In the genomic region with DNA sequence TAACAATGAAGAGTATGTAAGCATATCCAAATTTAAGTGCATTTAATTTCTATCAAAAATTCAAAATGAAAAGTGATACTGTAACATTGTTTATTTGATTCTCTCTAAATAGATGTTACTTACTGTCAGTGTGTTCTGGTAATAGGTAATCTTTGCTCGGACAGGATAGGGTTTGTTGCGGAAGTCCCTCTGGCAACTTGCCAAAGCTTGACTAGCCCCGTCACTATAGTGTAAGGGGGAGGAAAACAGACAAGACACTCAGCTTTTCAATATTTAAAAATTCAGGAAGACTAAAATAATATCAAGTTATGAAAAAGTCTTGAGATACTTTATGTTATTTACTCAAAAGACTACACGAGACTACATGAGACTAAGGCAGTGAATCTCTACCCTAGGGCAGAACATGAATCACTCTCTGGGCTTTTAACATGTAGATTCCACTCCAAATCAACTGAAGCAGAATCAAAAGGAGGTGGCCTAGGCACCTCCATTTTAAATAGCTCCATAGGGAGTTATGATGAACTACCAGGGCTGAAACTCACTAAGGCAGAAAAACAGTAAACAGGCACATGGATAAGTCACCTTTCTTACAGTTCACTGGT, we compare ENCODE assay signal across 22 cellular contexts. TPM values are rescaled to one million over a fixed set of nuclear protein-coding genes. Genes with fewer than 3 reads are reported as not detected.
A peak's percentile ranks its signal among the peaks of the same experiment; 100 is the strongest.
DNase-seq lines count a peak whose midpoint lies in the region; ATAC-seq, FAIRE-seq and TF ChIP-seq lines count a peak whose summit lies in the region.
"Had no signal": no experiment of that assay in that cellular context is flagged by ENCODE, and none has a peak within 500 bp of the region (broad histone marks: within the 10 kb centered on the region; RNA-seq: fewer than 3 reads in every experiment).

No MANE protein-coding gene starts in this region.

- H3K27ac ChIP-seq in breast epithelium (no peak overlapping the region), neural progenitor cell (peak overlapping the region; percentile 39), left lung (no peak overlapping the region)
- H3K27ac ChIP-seq: coronary artery, ovary, right lobe of liver, tibial artery had no signal

- peaks cover 95% of the 10 kb centered on the region for H3K79me2 ChIP-seq in neural progenitor cell (ENCODE audit: low read depth)

- BruUV-seq in MCF 10A (replicated peaks; lab: Mats Ljungman, UMichigan), result no TSS peak

- POLR2A ChIA-PET in MCF 10A (lab: Yijun Ruan, JAX), result no interaction called here

- intact Hi-C loops in MCF 10A (cut with micrococcal nuclease), result no loop called here
- intact Hi-C loops in breast epithelium (cut with DNase I; ENCODE audit: low total_unique reads), result no loop called here
- intact Hi-C loops in left lung (cut with DNase I), result no loop called here

- no peaks in the 10 kb centered on the region for H3K9me3 ChIP-seq in breast epithelium
- H3K9me3 ChIP-seq in neural progenitor cell (ENCODE audit: low read depth), result no peaks in the 10 kb centered on the region
- no peaks in the 10 kb centered on the region for H3K9me3 ChIP-seq in left lung
- H3K9me3 ChIP-seq: ovary, right lobe of liver, tibial artery had no signal

- no peak for FAIRE-seq in bronchial epithelial cell (lab: Jason Lieb, UNC)
- FAIRE-seq: frontal cortex, GM12878 had no signal

- no peaks in the 10 kb centered on the region for H3K27me3 ChIP-seq in breast epithelium
- no peaks in the 10 kb centered on the region for H3K27me3 ChIP-seq in bronchial epithelial cell (ENCODE audit: control insufficient read depth, insufficient read depth, low read length)
- no peaks in the 10 kb centered on the region for H3K27me3 ChIP-seq in neural progenitor cell
- H3K27me3 ChIP-seq in left lung, result no peaks in the 10 kb centered on the region
- H3K27me3 ChIP-seq: ovary, right lobe of liver, tibial artery had no signal

- H3K4me1 Mint-ChIP-seq in MCF 10A (ENCODE audit: insufficient read depth, unreplicated experiment) (peaks cover 11% of the 10 kb centered on the region), neural progenitor cell (peaks cover 14% of the 10 kb centered on the region)

- CTCF ChIA-PET in MCF 10A (lab: Yijun Ruan, JAX), result interaction anchor here (1.2 to 2.7 kb wide), 2 partner anchors 45 to 49 kb away, joined by 6 to 15 read pairs; no protein-coding TSS in a partner anchor

- TF ChIP-seq CTCF in MCF 10A (IDR thresholded peaks at IDR 0.05; ENCODE audit: unreplicated experiment) (no peak), breast epithelium (IDR thresholded peaks at IDR 0.05) (no peak), bronchial epithelial cell (IDR thresholded peaks at IDR 0.05; ENCODE audit: insufficient read depth, low read length, severe bottlenecking) (no peak), neural progenitor cell (IDR thresholded peaks at IDR 0.05) (no peak), left lung (IDR thresholded peaks at IDR 0.05) (no peak)

- TF ChIP-seq POLR2A in breast epithelium (IDR thresholded peaks at IDR 0.05), result no peak

- H3K9ac ChIP-seq in neural progenitor cell, result no peak overlapping the region

- H3F3A ChIP-seq in neural progenitor cell (ENCODE audit: low read depth), result peaks cover 8% of the 10 kb centered on the region

- H3K4me3 Mint-ChIP-seq in MCF 10A (ENCODE audit: unreplicated experiment), result no peak overlapping the region
- no peak overlapping the region for H3K4me3 Mint-ChIP-seq in neural progenitor cell
- H3K4me3 Mint-ChIP-seq: activated naive CD4-positive, alpha-beta T cell treated with anti-CD3 and anti-CD28 coated beads for 36 hours had no signal

- no peak overlapping the region for H2AFZ ChIP-seq in neural progenitor cell (replicated peaks)

- peaks cover 0 to 8% of the 10 kb centered on the region in 2 donors for H3K4me1 ChIP-seq in breast epithelium
- H3K4me1 ChIP-seq in neural progenitor cell, result peaks cover 39% of the 10 kb centered on the region
- H3K4me1 ChIP-seq in left lung, result peaks cover 11 to 13% of the 10 kb centered on the region in 2 donors

- H3K36me3 ChIP-seq in breast epithelium, result peaks cover 25% of the 10 kb centered on the region
- H3K36me3 ChIP-seq in bronchial epithelial cell (ENCODE audit: control insufficient read depth, insufficient read depth, low read length), result peaks cover 6% of the 10 kb centered on the region
- peaks cover 64% of the 10 kb centered on the region for H3K36me3 ChIP-seq in neural progenitor cell
- peaks cover 0 to 70% of the 10 kb centered on the region in 2 donors for H3K36me3 ChIP-seq in left lung
- H3K36me3 ChIP-seq: ovary had no signal

- no peak overlapping the region for H3K27ac Mint-ChIP-seq in MCF 10A (ENCODE audit: low read depth, unreplicated experiment)
- H3K27ac Mint-ChIP-seq in neural progenitor cell, result no peak overlapping the region

- H3K27me3 Mint-ChIP-seq in MCF 10A (ENCODE audit: insufficient read depth, unreplicated experiment) (no peaks in the 10 kb centered on the region), neural progenitor cell (ENCODE audit: insufficient read depth, low read depth) (no peaks in the 10 kb centered on the region)

- DNase-seq in MCF 10A (ENCODE audit: unreplicated experiment) (peak; percentile 37), breast epithelium (ENCODE audit: low spot score in 2 of 2) (no peak), M059J (ENCODE audit: low read depth) (peak; percentile 46), bronchial epithelial cell (ENCODE audit: low read depth) (peak; percentile 63), neural progenitor cell (ENCODE audit: low spot score) (no peak), left lung (no peak), HUDEP-2 (lab: John Stamatoyannopoulos, UW; ENCODE audit: unreplicated experiment in 76 of 76) (no peak), OCI-M2 (lab: John Stamatoyannopoulos, UW; ENCODE audit: unreplicated experiment) (no peak)
- DNase-seq: activated CD8-positive, alpha-beta memory T cell treated with anti-CD3 and anti-CD28 coated beads, Interleukin-2, amount 50 U/mL, for 48 hours; activated naive CD4-positive, alpha-beta T cell treated with anti-CD3 and anti-CD28 coated beads for 36 hours; GF-D8; left ventricle myocardium superior; NCI-H524; ovary; right lobe of liver; stimulated activated naive CD4-positive, alpha-beta T cell; T1000; tibial artery had no signal

- no peak overlapping the region for H3K4me2 ChIP-seq in neural progenitor cell

- no peak for ATAC-seq in left lung
- ATAC-seq: left ventricle myocardium superior had no signal

- H3K9me3 Mint-ChIP-seq in MCF 10A (ENCODE audit: unreplicated experiment) (no peaks in the 10 kb centered on the region), neural progenitor cell (no peaks in the 10 kb centered on the region)
- H3K9me3 Mint-ChIP-seq: activated naive CD4-positive, alpha-beta T cell treated with anti-CD3 and anti-CD28 coated beads for 36 hours had no signal

- H3K36me3 Mint-ChIP-seq in MCF 10A (ENCODE audit: insufficient read depth, unreplicated experiment) (peaks cover 69% of the 10 kb centered on the region), neural progenitor cell (peaks cover 42% of the 10 kb centered on the region)

- H3K4me3 ChIP-seq in breast epithelium (no peak overlapping the region), bronchial epithelial cell (ENCODE audit: low read depth, low read length) (no peak overlapping the region), neural progenitor cell (no peak overlapping the region), left lung (no peak overlapping the region)
- H3K4me3 ChIP-seq: coronary artery, GM12878, ovary, right lobe of liver, tibial artery had no signal

- H4K20me1 ChIP-seq in neural progenitor cell (ENCODE audit: low read depth), result peaks cover 50% of the 10 kb centered on the region

RNA-seq across cellular contexts. Expression of a gene that starts 5.9 kb away (rescaled TPM):
- total RNA-seq in MCF 10A (2022) (168 and 227 TPM in 2 replicates), breast epithelium (100 to 1,000 TPM in 1 of 3 donors, 10 to 100 TPM in 2; 86.9 to 110 (median 95.7) TPM), bronchial epithelial cell (127 and 157 TPM in 2 replicates), neural progenitor cell (ENCODE audit: low replicate concordance) (276 and 338 TPM in 2 replicates), left lung (100 to 1,000 TPM in 1 of 2 donors, 10 to 100 TPM in 1; 93.1 to 105 TPM)
- total RNA-seq in M059J (2014; rRNA removed; shearing (Covaris generic)), result 229 and 276 TPM in 2 replicates

RNA-seq across cellular contexts. Expression of a gene that starts 34.7 kb away (rescaled TPM):
- not detected in 2 replicates for total RNA-seq in MCF 10A (2022)
- total RNA-seq in breast epithelium, result not detected
- not detected in 2 replicates for total RNA-seq in M059J (2014; rRNA removed; shearing (Covaris generic))
- not detected in 2 replicates for total RNA-seq in bronchial epithelial cell
- 0.12 and 2.2 TPM in 2 replicates for total RNA-seq in neural progenitor cell (ENCODE audit: low replicate concordance)
- not detected for total RNA-seq in left lung
- total RNA-seq: activated naive CD4-positive, alpha-beta T cell treated with anti-CD3 and anti-CD28 coated beads for 36 hours; frontal cortex; GM12878; HT1080; left ventricle myocardium superior; ovary had no signal

Comparison
In these comparisons a context has a peak if more than half of its experiments do, and no peak if none do; other contexts are left out.
1. DNase-seq: peak in MCF 10A (single experiment), M059J (single experiment) and bronchial epithelial cell (single experiment); none in breast epithelium (0 of 2), neural progenitor cell (single experiment), left lung (0 of 2), HUDEP-2 (0 of 76) and OCI-M2 (single experiment).